Comparison of ENCODE assay signal across 1 cellular context in the genomic region with DNA sequence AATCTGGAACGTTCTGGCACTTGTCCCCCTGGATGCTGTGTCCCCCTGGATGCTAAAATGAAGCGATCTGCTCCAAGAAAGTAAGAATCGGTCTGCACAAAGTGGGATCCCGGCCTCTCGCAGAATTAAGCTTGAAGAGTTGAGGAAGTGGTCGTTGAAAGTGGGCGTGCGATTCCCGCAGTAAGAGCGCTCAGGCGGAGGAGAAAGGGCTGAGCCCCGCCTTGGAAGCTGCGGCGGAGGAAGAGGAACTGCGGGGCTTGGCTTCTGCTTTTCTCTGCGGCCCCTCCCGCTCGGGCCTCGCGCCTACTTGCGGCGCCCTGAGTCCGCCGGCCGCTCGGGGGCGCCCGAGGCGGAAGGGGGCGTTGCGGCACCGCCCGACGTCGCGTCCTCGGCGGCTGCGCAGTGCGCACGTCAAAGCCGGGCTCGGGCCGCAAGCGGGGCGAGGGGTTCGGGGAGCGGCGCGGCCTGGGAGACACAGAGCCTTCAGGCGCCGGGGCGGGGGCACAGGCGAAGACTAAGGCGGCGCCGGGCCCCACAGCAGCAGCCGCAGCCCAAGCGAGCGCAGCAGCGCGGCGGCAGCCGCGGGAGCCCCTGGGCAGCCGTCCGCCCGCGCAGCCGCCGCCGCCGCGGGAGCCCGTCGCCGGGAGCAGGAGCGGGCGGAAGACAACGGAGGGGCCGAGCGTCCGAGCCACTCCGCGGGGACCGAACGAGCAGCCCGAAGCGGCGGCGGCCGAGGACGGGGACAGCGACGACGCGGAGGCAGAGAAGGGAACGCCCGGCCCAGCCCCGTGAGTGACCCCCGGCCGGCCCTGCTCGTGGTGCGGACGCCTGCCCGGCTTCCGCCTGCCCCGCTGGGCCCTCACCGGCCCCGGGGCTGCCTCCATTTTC.
TF ChIP-seq lines count a peak whose summit lies in the region.

A gene (plus strand): TSS at position 400 of the 888 bp plus-strand sequence. CDS start 47,160 bp downstream, outside the sequence.

TF ChIP-seq in HepG2, 621 proteins besides CTCF, POLR2A, EP300 and RAD21 (continued from another document and continues in another):
- TF ChIP-seq, protein P1, sequence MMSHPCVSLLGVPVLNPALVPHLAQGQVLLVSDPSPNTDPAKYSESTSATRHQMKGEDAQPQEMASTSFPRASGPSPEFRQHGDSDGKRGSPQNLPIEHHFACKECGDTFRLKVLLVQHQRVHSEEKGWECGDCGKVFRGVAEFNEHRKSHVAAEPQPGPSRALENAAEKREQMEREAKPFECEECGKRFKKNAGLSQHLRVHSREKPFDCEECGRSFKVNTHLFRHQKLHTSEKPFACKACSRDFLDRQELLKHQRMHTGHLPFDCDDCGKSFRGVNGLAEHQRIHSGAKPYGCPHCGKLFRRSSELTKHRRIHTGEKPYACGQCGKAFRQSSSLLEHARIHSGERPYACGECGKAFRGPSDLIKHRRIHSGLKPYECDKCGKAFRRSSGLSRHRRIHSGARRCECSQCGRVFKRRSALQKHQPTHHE (CRISPR knock-in tag; IDR thresholded peaks at IDR 0.05; ENCODE audit: borderline replicate concordance): no peak; the same call in 1 of the 2 replicates
- TF ChIP-seq, protein P2, sequence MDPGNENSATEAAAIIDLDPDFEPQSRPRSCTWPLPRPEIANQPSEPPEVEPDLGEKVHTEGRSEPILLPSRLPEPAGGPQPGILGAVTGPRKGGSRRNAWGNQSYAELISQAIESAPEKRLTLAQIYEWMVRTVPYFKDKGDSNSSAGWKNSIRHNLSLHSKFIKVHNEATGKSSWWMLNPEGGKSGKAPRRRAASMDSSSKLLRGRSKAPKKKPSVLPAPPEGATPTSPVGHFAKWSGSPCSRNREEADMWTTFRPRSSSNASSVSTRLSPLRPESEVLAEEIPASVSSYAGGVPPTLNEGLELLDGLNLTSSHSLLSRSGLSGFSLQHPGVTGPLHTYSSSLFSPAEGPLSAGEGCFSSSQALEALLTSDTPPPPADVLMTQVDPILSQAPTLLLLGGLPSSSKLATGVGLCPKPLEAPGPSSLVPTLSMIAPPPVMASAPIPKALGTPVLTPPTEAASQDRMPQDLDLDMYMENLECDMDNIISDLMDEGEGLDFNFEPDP (CRISPR knock-in tag; conservative IDR thresholded peaks at IDR 0.05): no peak
- TF ChIP-seq KMT2A (CRISPR knock-in tag; IDR thresholded peaks at IDR 0.05): peak; percentile 95
- TF ChIP-seq, protein P3, sequence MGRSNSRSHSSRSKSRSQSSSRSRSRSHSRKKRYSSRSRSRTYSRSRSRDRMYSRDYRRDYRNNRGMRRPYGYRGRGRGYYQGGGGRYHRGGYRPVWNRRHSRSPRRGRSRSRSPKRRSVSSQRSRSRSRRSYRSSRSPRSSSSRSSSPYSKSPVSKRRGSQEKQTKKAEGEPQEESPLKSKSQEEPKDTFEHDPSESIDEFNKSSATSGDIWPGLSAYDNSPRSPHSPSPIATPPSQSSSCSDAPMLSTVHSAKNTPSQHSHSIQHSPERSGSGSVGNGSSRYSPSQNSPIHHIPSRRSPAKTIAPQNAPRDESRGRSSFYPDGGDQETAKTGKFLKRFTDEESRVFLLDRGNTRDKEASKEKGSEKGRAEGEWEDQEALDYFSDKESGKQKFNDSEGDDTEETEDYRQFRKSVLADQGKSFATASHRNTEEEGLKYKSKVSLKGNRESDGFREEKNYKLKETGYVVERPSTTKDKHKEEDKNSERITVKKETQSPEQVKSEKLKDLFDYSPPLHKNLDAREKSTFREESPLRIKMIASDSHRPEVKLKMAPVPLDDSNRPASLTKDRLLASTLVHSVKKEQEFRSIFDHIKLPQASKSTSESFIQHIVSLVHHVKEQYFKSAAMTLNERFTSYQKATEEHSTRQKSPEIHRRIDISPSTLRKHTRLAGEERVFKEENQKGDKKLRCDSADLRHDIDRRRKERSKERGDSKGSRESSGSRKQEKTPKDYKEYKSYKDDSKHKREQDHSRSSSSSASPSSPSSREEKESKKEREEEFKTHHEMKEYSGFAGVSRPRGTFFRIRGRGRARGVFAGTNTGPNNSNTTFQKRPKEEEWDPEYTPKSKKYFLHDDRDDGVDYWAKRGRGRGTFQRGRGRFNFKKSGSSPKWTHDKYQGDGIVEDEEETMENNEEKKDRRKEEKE (IDR thresholded peaks at IDR 0.05): no peak
- peak; percentile 89 for TF ChIP-seq KDM3A (CRISPR knock-in tag; IDR thresholded peaks at IDR 0.05; ENCODE audit: low read depth)
- TF ChIP-seq POGZ (CRISPR knock-in tag; IDR thresholded peaks at IDR 0.05): peak; percentile 94
- peak; percentile 99 for TF ChIP-seq ZMYM4 (CRISPR knock-in tag; IDR thresholded peaks at IDR 0.05)
- TF ChIP-seq RFX3 (CRISPR knock-in tag; IDR thresholded peaks at IDR 0.05): no peak
- TF ChIP-seq, protein P4, sequence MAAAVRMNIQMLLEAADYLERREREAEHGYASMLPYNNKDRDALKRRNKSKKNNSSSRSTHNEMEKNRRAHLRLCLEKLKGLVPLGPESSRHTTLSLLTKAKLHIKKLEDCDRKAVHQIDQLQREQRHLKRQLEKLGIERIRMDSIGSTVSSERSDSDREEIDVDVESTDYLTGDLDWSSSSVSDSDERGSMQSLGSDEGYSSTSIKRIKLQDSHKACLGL (CRISPR knock-in tag; IDR thresholded peaks at IDR 0.05): no peak
- TF ChIP-seq ZBTB7B (CRISPR knock-in tag; IDR thresholded peaks at IDR 0.05): peak; percentile 78; the same call in 1 of the 2 replicates
- no peak for TF ChIP-seq JUNB (CRISPR knock-in tag; IDR thresholded peaks at IDR 0.05; ENCODE audit: borderline replicate concordance)
- TF ChIP-seq ZMYM2 (CRISPR knock-in tag; IDR thresholded peaks at IDR 0.05): no peak
- TF ChIP-seq, protein P5, sequence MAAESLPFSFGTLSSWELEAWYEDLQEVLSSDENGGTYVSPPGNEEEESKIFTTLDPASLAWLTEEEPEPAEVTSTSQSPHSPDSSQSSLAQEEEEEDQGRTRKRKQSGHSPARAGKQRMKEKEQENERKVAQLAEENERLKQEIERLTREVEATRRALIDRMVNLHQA (CRISPR knock-in tag; IDR thresholded peaks at IDR 0.05): no peak
- TF ChIP-seq, protein P6, sequence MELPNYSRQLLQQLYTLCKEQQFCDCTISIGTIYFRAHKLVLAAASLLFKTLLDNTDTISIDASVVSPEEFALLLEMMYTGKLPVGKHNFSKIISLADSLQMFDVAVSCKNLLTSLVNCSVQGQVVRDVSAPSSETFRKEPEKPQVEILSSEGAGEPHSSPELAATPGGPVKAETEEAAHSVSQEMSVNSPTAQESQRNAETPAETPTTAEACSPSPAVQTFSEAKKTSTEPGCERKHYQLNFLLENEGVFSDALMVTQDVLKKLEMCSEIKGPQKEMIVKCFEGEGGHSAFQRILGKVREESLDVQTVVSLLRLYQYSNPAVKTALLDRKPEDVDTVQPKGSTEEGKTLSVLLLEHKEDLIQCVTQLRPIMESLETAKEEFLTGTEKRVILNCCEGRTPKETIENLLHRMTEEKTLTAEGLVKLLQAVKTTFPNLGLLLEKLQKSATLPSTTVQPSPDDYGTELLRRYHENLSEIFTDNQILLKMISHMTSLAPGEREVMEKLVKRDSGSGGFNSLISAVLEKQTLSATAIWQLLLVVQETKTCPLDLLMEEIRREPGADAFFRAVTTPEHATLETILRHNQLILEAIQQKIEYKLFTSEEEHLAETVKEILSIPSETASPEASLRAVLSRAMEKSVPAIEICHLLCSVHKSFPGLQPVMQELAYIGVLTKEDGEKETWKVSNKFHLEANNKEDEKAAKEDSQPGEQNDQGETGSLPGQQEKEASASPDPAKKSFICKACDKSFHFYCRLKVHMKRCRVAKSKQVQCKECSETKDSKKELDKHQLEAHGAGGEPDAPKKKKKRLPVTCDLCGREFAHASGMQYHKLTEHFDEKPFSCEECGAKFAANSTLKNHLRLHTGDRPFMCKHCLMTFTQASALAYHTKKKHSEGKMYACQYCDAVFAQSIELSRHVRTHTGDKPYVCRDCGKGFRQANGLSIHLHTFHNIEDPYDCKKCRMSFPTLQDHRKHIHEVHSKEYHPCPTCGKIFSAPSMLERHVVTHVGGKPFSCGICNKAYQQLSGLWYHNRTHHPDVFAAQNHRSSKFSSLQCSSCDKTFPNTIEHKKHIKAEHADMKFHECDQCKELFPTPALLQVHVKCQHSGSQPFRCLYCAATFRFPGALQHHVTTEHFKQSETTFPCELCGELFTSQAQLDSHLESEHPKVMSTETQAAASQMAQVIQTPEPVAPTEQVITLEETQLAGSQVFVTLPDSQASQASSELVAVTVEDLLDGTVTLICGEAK (IDR thresholded peaks at IDR 0.05): no peak
- TF ChIP-seq, protein P6 (CRISPR knock-in tag; IDR thresholded peaks at IDR 0.05): peak; percentile 44
- no peak for TF ChIP-seq RARG (CRISPR knock-in tag; IDR thresholded peaks at IDR 0.05; ENCODE audit: low read depth)
- TF ChIP-seq ZSCAN25 (CRISPR knock-in tag; IDR thresholded peaks at IDR 0.05): peak; percentile 63; the same call in 1 of the 2 replicates
- TF ChIP-seq MEF2D (CRISPR knock-in tag; IDR thresholded peaks at IDR 0.05): no peak; the same call in 1 of the 2 replicates
- no peak for TF ChIP-seq SETDB1 (CRISPR knock-in tag; IDR thresholded peaks at IDR 0.05; ENCODE audit: borderline replicate concordance)
- 0 out of 2 replicates have a peak, but pooled peaks have one; percentile 64 for TF ChIP-seq PPARG (CRISPR knock-in tag; conservative IDR thresholded peaks at IDR 0.05)
- TF ChIP-seq STAT5B (CRISPR knock-in tag; IDR thresholded peaks at IDR 0.05): peak; percentile 66; the same call in 1 of the 2 replicates
- peak; percentile 91; the same call in 1 of the 2 replicates for TF ChIP-seq MAZ (IDR thresholded peaks at IDR 0.05; ENCODE audit: borderline replicate concordance, low read depth, low read length)
- peak; percentile 99 for TF ChIP-seq MAZ (CRISPR knock-in tag; IDR thresholded peaks at IDR 0.05; ENCODE audit: low read depth)
- peak; percentile 94 for TF ChIP-seq TOPORS (CRISPR knock-in tag; IDR thresholded peaks at IDR 0.05)
- TF ChIP-seq, protein P7, sequence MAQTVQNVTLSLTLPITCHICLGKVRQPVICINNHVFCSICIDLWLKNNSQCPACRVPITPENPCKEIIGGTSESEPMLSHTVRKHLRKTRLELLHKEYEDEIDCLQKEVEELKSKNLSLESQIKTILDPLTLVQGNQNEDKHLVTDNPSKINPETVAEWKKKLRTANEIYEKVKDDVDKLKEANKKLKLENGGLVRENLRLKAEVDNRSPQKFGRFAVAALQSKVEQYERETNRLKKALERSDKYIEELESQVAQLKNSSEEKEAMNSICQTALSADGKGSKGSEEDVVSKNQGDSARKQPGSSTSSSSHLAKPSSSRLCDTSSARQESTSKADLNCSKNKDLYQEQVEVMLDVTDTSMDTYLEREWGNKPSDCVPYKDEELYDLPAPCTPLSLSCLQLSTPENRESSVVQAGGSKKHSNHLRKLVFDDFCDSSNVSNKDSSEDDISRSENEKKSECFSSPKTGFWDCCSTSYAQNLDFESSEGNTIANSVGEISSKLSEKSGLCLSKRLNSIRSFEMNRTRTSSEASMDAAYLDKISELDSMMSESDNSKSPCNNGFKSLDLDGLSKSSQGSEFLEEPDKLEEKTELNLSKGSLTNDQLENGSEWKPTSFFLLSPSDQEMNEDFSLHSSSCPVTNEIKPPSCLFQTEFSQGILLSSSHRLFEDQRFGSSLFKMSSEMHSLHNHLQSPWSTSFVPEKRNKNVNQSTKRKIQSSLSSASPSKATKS (CRISPR knock-in tag; IDR thresholded peaks at IDR 0.05): no peak
- 0 out of 2 replicates have a peak, but pooled peaks have one; percentile 21 for TF ChIP-seq KDM6A (CRISPR knock-in tag; IDR thresholded peaks at IDR 0.05; ENCODE audit: low read depth)
- TF ChIP-seq ZNF878 (CRISPR knock-in tag; IDR thresholded peaks at IDR 0.05): no peak; the same call in 1 of the 2 replicates
- no peak; the same call in 1 of the 2 replicates for TF ChIP-seq ZZZ3 (CRISPR knock-in tag; IDR thresholded peaks at IDR 0.05; ENCODE audit: borderline replicate concordance)
- peak; percentile 70; the same call in 1 of the 2 replicates for TF ChIP-seq GFI1 (CRISPR knock-in tag; IDR thresholded peaks at IDR 0.05; ENCODE audit: borderline replicate concordance)
- TF ChIP-seq, protein P8, sequence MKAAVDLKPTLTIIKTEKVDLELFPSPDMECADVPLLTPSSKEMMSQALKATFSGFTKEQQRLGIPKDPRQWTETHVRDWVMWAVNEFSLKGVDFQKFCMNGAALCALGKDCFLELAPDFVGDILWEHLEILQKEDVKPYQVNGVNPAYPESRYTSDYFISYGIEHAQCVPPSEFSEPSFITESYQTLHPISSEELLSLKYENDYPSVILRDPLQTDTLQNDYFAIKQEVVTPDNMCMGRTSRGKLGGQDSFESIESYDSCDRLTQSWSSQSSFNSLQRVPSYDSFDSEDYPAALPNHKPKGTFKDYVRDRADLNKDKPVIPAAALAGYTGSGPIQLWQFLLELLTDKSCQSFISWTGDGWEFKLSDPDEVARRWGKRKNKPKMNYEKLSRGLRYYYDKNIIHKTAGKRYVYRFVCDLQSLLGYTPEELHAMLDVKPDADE (CRISPR knock-in tag; IDR thresholded peaks at IDR 0.05): no peak
- TF ChIP-seq, protein P9, sequence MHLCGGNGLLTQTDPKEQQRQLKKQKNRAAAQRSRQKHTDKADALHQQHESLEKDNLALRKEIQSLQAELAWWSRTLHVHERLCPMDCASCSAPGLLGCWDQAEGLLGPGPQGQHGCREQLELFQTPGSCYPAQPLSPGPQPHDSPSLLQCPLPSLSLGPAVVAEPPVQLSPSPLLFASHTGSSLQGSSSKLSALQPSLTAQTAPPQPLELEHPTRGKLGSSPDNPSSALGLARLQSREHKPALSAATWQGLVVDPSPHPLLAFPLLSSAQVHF (CRISPR knock-in tag; IDR thresholded peaks at IDR 0.05): no peak
- peak; percentile 94; the same call in 1 of the 2 replicates for TF ChIP-seq ZSCAN21 (CRISPR knock-in tag; IDR thresholded peaks at IDR 0.05; ENCODE audit: borderline replicate concordance)
- TF ChIP-seq ZNF33A (CRISPR knock-in tag; IDR thresholded peaks at IDR 0.05; ENCODE audit: borderline replicate concordance): no peak
- TF ChIP-seq ZC3H13 (CRISPR knock-in tag; IDR thresholded peaks at IDR 0.05): no peak
